In the genomic region with DNA sequence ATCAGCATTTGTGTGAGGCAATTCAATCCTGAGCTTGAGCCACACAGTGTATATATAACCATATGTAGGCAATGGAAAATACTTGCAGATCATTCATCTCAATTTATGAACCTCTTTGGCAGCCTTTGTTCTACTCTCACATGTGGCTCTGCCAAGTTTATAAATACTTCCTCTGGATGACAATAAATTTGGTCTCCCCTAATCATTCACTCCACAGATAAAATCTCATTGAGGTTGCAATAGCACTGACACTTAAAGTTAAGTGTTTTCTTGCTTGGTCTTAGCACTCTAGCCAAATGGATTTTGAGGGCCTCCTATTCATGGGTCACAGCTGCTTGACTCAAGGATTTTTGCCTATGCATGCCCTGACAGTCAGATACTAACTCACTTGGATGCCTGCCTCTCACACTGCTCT, we compare ENCODE assay signal across 1 cellular context.
TF ChIP-seq lines count a peak whose summit lies in the region.

No MANE protein-coding gene starts in this region.

TF ChIP-seq in H1, 55 proteins besides CTCF, POLR2A, EP300 and RAD21:
- no peak for TF ChIP-seq PHF8 (conservative IDR thresholded peaks at IDR 0.05; ENCODE audit: low read depth, low read length)
- TF ChIP-seq JUN (IDR thresholded peaks at IDR 0.05; ENCODE audit: low read depth, low read length): no peak
- no peak for TF ChIP-seq SP2 (IDR thresholded peaks at IDR 0.05; ENCODE audit: low read length)
- no peak for TF ChIP-seq CBX8 (IDR thresholded peaks at IDR 0.05; ENCODE audit: borderline replicate concordance, low read depth, low read length)
- no peak for TF ChIP-seq TAF7 (optimal IDR thresholded peaks at IDR 0.05; ENCODE audit: borderline replicate concordance, low read depth, low read length)
- no peak for TF ChIP-seq TEAD4 (IDR thresholded peaks at IDR 0.05; ENCODE audit: low read depth, low read length)
- no peak for TF ChIP-seq SAP30 (IDR thresholded peaks at IDR 0.05; ENCODE audit: insufficient read depth, insufficient replicate concordance, low read length)
- TF ChIP-seq, protein P1, sequence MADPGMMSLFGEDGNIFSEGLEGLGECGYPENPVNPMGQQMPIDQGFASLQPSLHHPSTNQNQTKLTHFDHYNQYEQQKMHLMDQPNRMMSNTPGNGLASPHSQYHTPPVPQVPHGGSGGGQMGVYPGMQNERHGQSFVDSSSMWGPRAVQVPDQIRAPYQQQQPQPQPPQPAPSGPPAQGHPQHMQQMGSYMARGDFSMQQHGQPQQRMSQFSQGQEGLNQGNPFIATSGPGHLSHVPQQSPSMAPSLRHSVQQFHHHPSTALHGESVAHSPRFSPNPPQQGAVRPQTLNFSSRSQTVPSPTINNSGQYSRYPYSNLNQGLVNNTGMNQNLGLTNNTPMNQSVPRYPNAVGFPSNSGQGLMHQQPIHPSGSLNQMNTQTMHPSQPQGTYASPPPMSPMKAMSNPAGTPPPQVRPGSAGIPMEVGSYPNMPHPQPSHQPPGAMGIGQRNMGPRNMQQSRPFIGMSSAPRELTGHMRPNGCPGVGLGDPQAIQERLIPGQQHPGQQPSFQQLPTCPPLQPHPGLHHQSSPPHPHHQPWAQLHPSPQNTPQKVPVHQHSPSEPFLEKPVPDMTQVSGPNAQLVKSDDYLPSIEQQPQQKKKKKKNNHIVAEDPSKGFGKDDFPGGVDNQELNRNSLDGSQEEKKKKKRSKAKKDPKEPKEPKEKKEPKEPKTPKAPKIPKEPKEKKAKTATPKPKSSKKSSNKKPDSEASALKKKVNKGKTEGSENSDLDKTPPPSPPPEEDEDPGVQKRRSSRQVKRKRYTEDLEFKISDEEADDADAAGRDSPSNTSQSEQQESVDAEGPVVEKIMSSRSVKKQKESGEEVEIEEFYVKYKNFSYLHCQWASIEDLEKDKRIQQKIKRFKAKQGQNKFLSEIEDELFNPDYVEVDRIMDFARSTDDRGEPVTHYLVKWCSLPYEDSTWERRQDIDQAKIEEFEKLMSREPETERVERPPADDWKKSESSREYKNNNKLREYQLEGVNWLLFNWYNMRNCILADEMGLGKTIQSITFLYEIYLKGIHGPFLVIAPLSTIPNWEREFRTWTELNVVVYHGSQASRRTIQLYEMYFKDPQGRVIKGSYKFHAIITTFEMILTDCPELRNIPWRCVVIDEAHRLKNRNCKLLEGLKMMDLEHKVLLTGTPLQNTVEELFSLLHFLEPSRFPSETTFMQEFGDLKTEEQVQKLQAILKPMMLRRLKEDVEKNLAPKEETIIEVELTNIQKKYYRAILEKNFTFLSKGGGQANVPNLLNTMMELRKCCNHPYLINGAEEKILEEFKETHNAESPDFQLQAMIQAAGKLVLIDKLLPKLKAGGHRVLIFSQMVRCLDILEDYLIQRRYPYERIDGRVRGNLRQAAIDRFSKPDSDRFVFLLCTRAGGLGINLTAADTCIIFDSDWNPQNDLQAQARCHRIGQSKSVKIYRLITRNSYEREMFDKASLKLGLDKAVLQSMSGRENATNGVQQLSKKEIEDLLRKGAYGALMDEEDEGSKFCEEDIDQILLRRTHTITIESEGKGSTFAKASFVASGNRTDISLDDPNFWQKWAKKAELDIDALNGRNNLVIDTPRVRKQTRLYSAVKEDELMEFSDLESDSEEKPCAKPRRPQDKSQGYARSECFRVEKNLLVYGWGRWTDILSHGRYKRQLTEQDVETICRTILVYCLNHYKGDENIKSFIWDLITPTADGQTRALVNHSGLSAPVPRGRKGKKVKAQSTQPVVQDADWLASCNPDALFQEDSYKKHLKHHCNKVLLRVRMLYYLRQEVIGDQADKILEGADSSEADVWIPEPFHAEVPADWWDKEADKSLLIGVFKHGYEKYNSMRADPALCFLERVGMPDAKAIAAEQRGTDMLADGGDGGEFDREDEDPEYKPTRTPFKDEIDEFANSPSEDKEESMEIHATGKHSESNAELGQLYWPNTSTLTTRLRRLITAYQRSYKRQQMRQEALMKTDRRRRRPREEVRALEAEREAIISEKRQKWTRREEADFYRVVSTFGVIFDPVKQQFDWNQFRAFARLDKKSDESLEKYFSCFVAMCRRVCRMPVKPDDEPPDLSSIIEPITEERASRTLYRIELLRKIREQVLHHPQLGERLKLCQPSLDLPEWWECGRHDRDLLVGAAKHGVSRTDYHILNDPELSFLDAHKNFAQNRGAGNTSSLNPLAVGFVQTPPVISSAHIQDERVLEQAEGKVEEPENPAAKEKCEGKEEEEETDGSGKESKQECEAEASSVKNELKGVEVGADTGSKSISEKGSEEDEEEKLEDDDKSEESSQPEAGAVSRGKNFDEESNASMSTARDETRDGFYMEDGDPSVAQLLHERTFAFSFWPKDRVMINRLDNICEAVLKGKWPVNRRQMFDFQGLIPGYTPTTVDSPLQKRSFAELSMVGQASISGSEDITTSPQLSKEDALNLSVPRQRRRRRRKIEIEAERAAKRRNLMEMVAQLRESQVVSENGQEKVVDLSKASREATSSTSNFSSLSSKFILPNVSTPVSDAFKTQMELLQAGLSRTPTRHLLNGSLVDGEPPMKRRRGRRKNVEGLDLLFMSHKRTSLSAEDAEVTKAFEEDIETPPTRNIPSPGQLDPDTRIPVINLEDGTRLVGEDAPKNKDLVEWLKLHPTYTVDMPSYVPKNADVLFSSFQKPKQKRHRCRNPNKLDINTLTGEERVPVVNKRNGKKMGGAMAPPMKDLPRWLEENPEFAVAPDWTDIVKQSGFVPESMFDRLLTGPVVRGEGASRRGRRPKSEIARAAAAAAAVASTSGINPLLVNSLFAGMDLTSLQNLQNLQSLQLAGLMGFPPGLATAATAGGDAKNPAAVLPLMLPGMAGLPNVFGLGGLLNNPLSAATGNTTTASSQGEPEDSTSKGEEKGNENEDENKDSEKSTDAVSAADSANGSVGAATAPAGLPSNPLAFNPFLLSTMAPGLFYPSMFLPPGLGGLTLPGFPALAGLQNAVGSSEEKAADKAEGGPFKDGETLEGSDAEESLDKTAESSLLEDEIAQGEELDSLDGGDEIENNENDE (IDR thresholded peaks at IDR 0.05; ENCODE audit: insufficient replicate concordance, low read length): no peak
- no peak for TF ChIP-seq BRCA1 (IDR thresholded peaks at IDR 0.05; ENCODE audit: low read depth, low read length)
